In the genomic region with DNA sequence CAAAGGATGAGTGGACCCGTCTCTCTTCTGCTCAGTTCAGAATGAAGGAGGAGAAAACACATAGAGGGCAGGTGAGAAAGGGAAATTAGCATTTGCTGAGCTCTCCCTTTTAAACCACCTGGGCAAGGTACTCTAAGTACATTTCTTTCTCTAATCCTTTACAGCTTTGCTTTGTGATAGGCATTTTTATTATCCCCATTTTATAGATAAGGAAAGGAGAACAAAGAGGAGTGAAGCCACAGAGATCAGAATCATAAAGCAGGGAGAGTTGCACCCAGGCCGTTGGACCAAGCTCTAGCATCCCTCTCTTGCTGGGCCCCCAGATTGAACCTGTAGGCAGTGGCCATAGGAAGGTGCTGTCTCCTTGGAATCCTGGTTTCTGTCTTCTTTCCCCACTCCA, we compare ENCODE assay signal across 25 cellular contexts. TPM values are rescaled to one million over a fixed set of nuclear protein-coding genes. Genes with fewer than 3 reads are reported as not detected.
DNase-seq lines count a peak whose midpoint lies in the region; ATAC-seq and TF ChIP-seq lines count a peak whose summit lies in the region.
"Had no signal": no experiment of that assay in that cellular context is flagged by ENCODE, and none has a peak within 500 bp of the region (broad histone marks: within the 10 kb centered on the region; RNA-seq: fewer than 3 reads in every experiment).

No MANE protein-coding gene starts in this region.

- intact Hi-C loops in activated B cell treated with CpG ODN at 0.5 μM for 24 hours (cut with micrococcal nuclease) (no loop called here), Calu3 (cut with micrococcal nuclease; ENCODE audit: unreplicated experiment) (loop anchor here (5.0 kb wide), 1 partner anchor 33 kb away; no protein-coding TSS in a partner anchor)

- no peaks in the 10 kb centered on the region for H3K27me3 ChIP-seq in CD4-positive, CD25-positive, alpha-beta regulatory T cell (ENCODE audit: control insufficient read depth, insufficient read depth, low read length)
- H3K27me3 ChIP-seq: BE2C had no signal

- no peak overlapping the region for H3K27ac ChIP-seq in CD4-positive, CD25-positive, alpha-beta regulatory T cell (ENCODE audit: insufficient read depth, low read length, poor library complexity, severe bottlenecking)
- H3K27ac ChIP-seq: 22Rv1, PC-9 had no signal

- H3K9me3 ChIP-seq in CD4-positive, CD25-positive, alpha-beta regulatory T cell (ENCODE audit: control insufficient read depth in 2 of 2, low read length in 2 of 2), result no peaks in the 10 kb centered on the region
- H3K9me3 ChIP-seq: BE2C, HAP-1 had no signal

- no peak overlapping the region for H3K4me3 Mint-ChIP-seq in CD4-positive, CD25-positive, alpha-beta regulatory T cell
- H3K4me3 Mint-ChIP-seq in activated B cell treated with CpG ODN at 0.5 μM for 24 hours, result no peak overlapping the region
- H3K4me3 Mint-ChIP-seq in naive B cell, result no peak overlapping the region
- no peak overlapping the region for H3K4me3 Mint-ChIP-seq in Calu3 (ENCODE audit: low read depth, unreplicated experiment)
- H3K4me3 Mint-ChIP-seq: CD14-positive monocyte, GM23338 had no signal

- H3K27me3 Mint-ChIP-seq in CD4-positive, CD25-positive, alpha-beta regulatory T cell, result no peaks in the 10 kb centered on the region
- H3K27me3 Mint-ChIP-seq in activated B cell treated with CpG ODN at 0.5 μM for 24 hours, result no peaks in the 10 kb centered on the region
- no peaks in the 10 kb centered on the region for H3K27me3 Mint-ChIP-seq in naive B cell
- H3K27me3 Mint-ChIP-seq in Calu3 (ENCODE audit: unreplicated experiment), result no peaks in the 10 kb centered on the region

- no peak for ATAC-seq in CD4-positive, CD25-positive, alpha-beta regulatory T cell (ENCODE audit: low read depth in 2 of 2)
- ATAC-seq in activated B cell treated with CpG ODN at 0.5 μM for 24 hours (ENCODE audit: low read depth) (no peak), naive B cell (ENCODE audit: low read depth in 2 of 2) (no peak), GM21360 (IDR thresholded peaks at IDR 0.05; ENCODE audit: unreplicated experiment) (no peak)
- ATAC-seq: GM23338 had no signal

- DNase-seq in DMS153 (lab: John Stamatoyannopoulos, UW) (peak; percentile 14), DMS153 treated with DMSO at 0.1 percent for 48 hours (lab: John Stamatoyannopoulos, UW; ENCODE audit: unreplicated experiment) (no peak), activated B cell treated with CpG ODN at 0.5 μM for 24 hours (no peak), naive B cell (no peak), H4 (ENCODE audit: low spot score) (no peak), Calu3 (no peak)
- no peak for DNase-seq in CD4-positive, CD25-positive, alpha-beta regulatory T cell
- DNase-seq: ACHN, BE2C, IMR-90, KG1, NCI-H1048, NCI-H1417, NCI-H1694, NCI-H2029 treated with DMSO at 0.1 percent for 48 hours, NCI-H446 treated with DMSO at 0.1 percent for 48 hours, NCI-H526 treated with DMSO at 0.1 percent for 48 hours, PC-9, Right ventricle myocardium superior, RPMI8226 had no signal

- H3K9me3 Mint-ChIP-seq in CD4-positive, CD25-positive, alpha-beta regulatory T cell, result no peaks in the 10 kb centered on the region
- H3K9me3 Mint-ChIP-seq in activated B cell treated with CpG ODN at 0.5 μM for 24 hours (no peaks in the 10 kb centered on the region), naive B cell (no peaks in the 10 kb centered on the region), Calu3 (ENCODE audit: low read depth, unreplicated experiment) (peaks cover 3% of the 10 kb centered on the region)
- H3K9me3 Mint-ChIP-seq: CD14-positive monocyte, GM23338 had no signal

- POLR2A ChIA-PET in activated B cell treated with CpG ODN at 0.5 μM for 24 hours (lab: Charles Lee), result interaction anchor here (0.9 to 4.9 kb wide), 2 partner anchors 13 to 24 kb away, joined by 3 to 44 read pairs; no protein-coding TSS in a partner anchor

- CTCF ChIA-PET in activated B cell treated with CpG ODN at 0.5 μM for 24 hours (lab: Charles Lee) (interaction anchor here (2.1 kb wide), 1 partner anchor 208 kb away, joined by 7 read pairs; no protein-coding TSS in a partner anchor), Calu3 (lab: Charles Lee) (no interaction called here)

- peaks cover 6 to 39% (median 29%) of the 10 kb centered on the region in 4 donors for H3K4me1 Mint-ChIP-seq in CD4-positive, CD25-positive, alpha-beta regulatory T cell
- H3K4me1 Mint-ChIP-seq in activated B cell treated with CpG ODN at 0.5 μM for 24 hours (peaks cover 65% of the 10 kb centered on the region), naive B cell (peaks cover 38 to 60% (median 40%) of the 10 kb centered on the region in 3 donors), Calu3 (ENCODE audit: low read depth, unreplicated experiment) (peaks cover 33% of the 10 kb centered on the region)

- H3K27ac Mint-ChIP-seq in CD4-positive, CD25-positive, alpha-beta regulatory T cell, result peak overlapping the region in 2 of 3 donors; percentile 26 to 53
- H3K27ac Mint-ChIP-seq in activated B cell treated with CpG ODN at 0.5 μM for 24 hours, result peak overlapping the region; percentile 7
- peak overlapping the region in 4 of 6 donors; percentile 30 to 86 (median 80) for H3K27ac Mint-ChIP-seq in naive B cell
- H3K27ac Mint-ChIP-seq in Calu3 (ENCODE audit: unreplicated experiment), result no peak overlapping the region
- H3K27ac Mint-ChIP-seq: CD14-positive monocyte, GM23338 had no signal

- H3K4me1 ChIP-seq in CD4-positive, CD25-positive, alpha-beta regulatory T cell (ENCODE audit: control insufficient read depth, insufficient read depth, low read length, poor library complexity, severe bottlenecking), result peaks cover 19% of the 10 kb centered on the region
- H3K4me1 ChIP-seq: BE2C, HAP-1 had no signal

- H3K36me3 ChIP-seq in CD4-positive, CD25-positive, alpha-beta regulatory T cell (ENCODE audit: control insufficient read depth, insufficient read depth, low read length), result no peaks in the 10 kb centered on the region
- H3K36me3 ChIP-seq: BE2C, HAP-1 had no signal

- TF ChIP-seq CTCF in activated B cell treated with CpG ODN at 0.5 μM for 24 hours (IDR thresholded peaks at IDR 0.05), result no peak
- TF ChIP-seq CTCF in Calu3 (IDR thresholded peaks at IDR 0.05; ENCODE audit: unreplicated experiment), result no peak

- no peak overlapping the region for H3K4me3 ChIP-seq in CD4-positive, CD25-positive, alpha-beta regulatory T cell (ENCODE audit: low read depth, low read length)
- H3K4me3 ChIP-seq: GM23338, HAP-1, PC-9 had no signal

- peaks cover 14% of the 10 kb centered on the region for H3K36me3 Mint-ChIP-seq in CD4-positive, CD25-positive, alpha-beta regulatory T cell
- H3K36me3 Mint-ChIP-seq in activated B cell treated with CpG ODN at 0.5 μM for 24 hours (ENCODE audit: low read depth) (peaks cover 33% of the 10 kb centered on the region), naive B cell (peaks cover 0 to 6% of the 10 kb centered on the region in 2 donors), Calu3 (ENCODE audit: insufficient read depth, unreplicated experiment) (peaks cover 5% of the 10 kb centered on the region)
- H3K36me3 Mint-ChIP-seq: CD14-positive monocyte had no signal

- no TSS peak for BruUV-seq in Calu3 (replicated peaks; lab: Mats Ljungman, UMichigan)

RNA-seq across cellular contexts. Expression of a gene that starts 47.0 kb away (rescaled TPM):
- total RNA-seq in CD4-positive, CD25-positive, alpha-beta regulatory T cell, result 30.0 TPM
- 10 to 100 TPM in 3 of 4 donors, 1 to 10 TPM in 1; 10.0 to 13.6 (median 12.0) TPM for polyA plus RNA-seq in CD4-positive, CD25-positive, alpha-beta regulatory T cell
- total RNA-seq in activated B cell treated with CpG ODN at 0.5 μM for 24 hours, result 19.9 and 20.8 TPM in 2 replicates
- polyA plus RNA-seq in naive B cell (ENCODE audit: low read depth in 6 of 6), result 10 to 100 TPM; 24.5 to 43.3 (median 36.5) TPM
- 5.1 and 5.8 TPM in 2 replicates for total RNA-seq in H4 (2014; rRNA removed; shearing (Covaris generic))
- total RNA-seq in Calu3 (2022), result 7.1 and 8.8 TPM in 2 replicates
